12 cellular contexts compared by ENCODE assay signal in genomic region chr1:219317762-219318353, GRCh38.
DNase-seq lines count a peak whose midpoint lies in the region; ATAC-seq and TF ChIP-seq lines count a peak whose summit lies in the region.
"Had no signal": no experiment of that assay in that cellular context is flagged by ENCODE, and none has a peak within 500 bp of the region (broad histone marks: within the 10 kb centered on the region; RNA-seq: fewer than 3 reads in every experiment).

No MANE protein-coding gene starts in this region.

- WGBS in aorta, 2 donors, result 88 to 89% methylated on average over 3 of the region's 3 CpGs

- H3K36me3 ChIP-seq in aorta (ENCODE audit: control insufficient read depth in 1 of 2, insufficient read depth in 2 of 2, low read length in 1 of 2), result peaks cover 0 to 2% of the 10 kb centered on the region in 2 donors
- H3K36me3 ChIP-seq: BLaER1, pancreas had no signal

- peak; percentile 44 for DNase-seq in dermis blood vessel endothelial cell
- no peak for DNase-seq in NCI-H510A (lab: John Stamatoyannopoulos, UW)
- no peak for DNase-seq in stimulated activated CD4-positive, alpha-beta T cell treated with anti-CD3 and anti-CD28 coated beads, Interleukin-2, amount 100 ng/mL, for 48 hours
- no peak for DNase-seq in aorta
- DNase-seq: stimulated activated CD8-positive, alpha-beta memory T cell treated with anti-CD3 and anti-CD28 coated beads, Interleukin-4, amount 100 ng/mL, for 48 hours; T1000 had no signal

- H3K27ac ChIP-seq in 22Rv1 (no peak overlapping the region), aorta (ENCODE audit: low read depth in 1 of 2, low read length in 2 of 2) (no peak overlapping the region)
- H3K27ac ChIP-seq: BLaER1, pancreas had no signal

- H3K27me3 ChIP-seq in aorta (ENCODE audit: control insufficient read depth in 1 of 2, insufficient read depth in 2 of 2, low read length in 1 of 2), result no peaks in the 10 kb centered on the region
- H3K27me3 ChIP-seq: BLaER1, pancreas had no signal

- H3K4me1 ChIP-seq in aorta (ENCODE audit: control insufficient read depth in 1 of 2, insufficient read depth in 2 of 2, low read length in 2 of 2), result no peaks in the 10 kb centered on the region
- H3K4me1 ChIP-seq: BLaER1, pancreas had no signal

- ATAC-seq in GM18519 (IDR thresholded peaks at IDR 0.05; ENCODE audit: low FRiP score, unreplicated experiment) (peak; percentile 54), aorta (ENCODE audit: low FRiP score) (no peak), GM21381 (IDR thresholded peaks at IDR 0.05; ENCODE audit: unreplicated experiment) (no peak)

- intact Hi-C loops in aorta (cut with DNase I), result no loop called here

- H3K4me3 ChIP-seq in aorta (ENCODE audit: low read length in 2 of 2), result no peak overlapping the region
- H3K4me3 ChIP-seq: BLaER1, pancreas had no signal

- H3K9me3 ChIP-seq in aorta (ENCODE audit: control insufficient read depth, low read length), result peaks cover 2% of the 10 kb centered on the region
- H3K9me3 ChIP-seq: BLaER1, pancreas had no signal

- peak; percentile 65 for TF ChIP-seq CTCF in 22Rv1 (IDR thresholded peaks at IDR 0.05)
- peak; percentile 82 for TF ChIP-seq CTCF in LNCAP (IDR thresholded peaks at IDR 0.05)
